8 cellular contexts compared by ENCODE assay signal in the genomic region with DNA sequence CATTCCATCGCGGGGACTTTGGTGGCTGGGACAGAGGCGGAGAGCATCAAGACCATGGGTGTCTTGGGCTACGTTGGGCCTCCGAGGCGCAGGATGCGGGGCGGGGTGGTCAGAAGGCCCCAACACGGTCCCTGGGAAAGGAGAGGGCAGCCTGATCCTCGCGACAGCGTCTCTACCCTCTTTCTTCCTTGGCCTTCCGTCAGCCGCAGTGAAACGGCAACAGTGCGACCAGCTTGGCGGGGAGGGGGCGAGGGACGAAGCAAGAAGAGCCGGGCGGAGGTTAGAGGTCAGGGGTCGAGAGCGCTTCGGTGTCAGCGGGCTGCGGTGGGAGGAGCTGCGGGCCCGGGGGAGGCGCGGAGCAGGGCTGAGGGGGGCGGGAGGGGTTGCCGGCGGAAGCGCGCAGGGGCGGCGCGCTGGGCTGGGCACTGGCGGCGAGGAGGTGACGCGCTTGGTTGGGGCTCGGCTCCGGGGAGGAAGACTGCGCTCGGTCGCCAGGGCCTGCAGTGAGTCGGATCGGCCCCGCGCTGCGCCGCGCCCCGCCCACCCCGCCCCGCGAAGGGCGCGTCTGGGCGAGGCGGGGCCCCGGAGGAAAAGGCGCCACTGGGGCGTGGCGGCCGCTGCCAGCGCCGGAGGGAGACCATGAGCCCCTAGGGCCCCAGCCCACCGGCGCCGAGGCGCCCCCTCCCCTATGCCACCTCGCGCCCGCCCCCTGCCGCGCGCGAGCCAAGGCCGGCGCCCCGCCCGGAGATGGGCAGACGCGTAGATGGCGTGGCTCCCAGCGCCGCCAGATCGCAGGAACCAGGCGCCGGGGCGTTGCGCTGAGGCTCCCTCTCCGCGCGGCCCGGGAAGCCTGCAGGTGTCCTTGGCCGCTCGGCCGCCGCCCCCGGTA.
DNase-seq lines count a peak whose midpoint lies in the region; ATAC-seq lines count a peak whose summit lies in the region.

Gene KCNC4 (plus strand): TSS at position 600 of the 889 bp plus-strand sequence. CDS start 1,186 bp downstream, outside the sequence.

- no peaks in the 10 kb centered on the region for H3K36me3 ChIP-seq in BLaER1 treated with 17β-estradiol and CSF1 and Interleukin-3, amounts not matched to agents 10 nM and 100 nM
- no peaks in the 10 kb centered on the region for H3K36me3 ChIP-seq in effector memory CD4-positive, alpha-beta T cell (ENCODE audit: control insufficient read depth, insufficient read depth, low read length)

- H3K27ac ChIP-seq in BLaER1 treated with 17β-estradiol and CSF1 and Interleukin-3, amounts not matched to agents 10 nM and 100 nM = peak within 1 kb of the TSS in 10 of 11 experiments; percentile 60 to 79 (median 71); a peak in 20 of 22 replicates
- peak within 1 kb of the TSS; percentile 72 for H3K27ac ChIP-seq in effector memory CD4-positive, alpha-beta T cell (ENCODE audit: insufficient read depth, low read length, poor library complexity, severe bottlenecking)

- peaks cover 35 to 47% (median 39%) of the 10 kb centered on the region in 10 experiments for H3K4me1 ChIP-seq in BLaER1 treated with 17β-estradiol and CSF1 and Interleukin-3, amounts not matched to agents 10 nM and 100 nM
- H3K4me1 ChIP-seq in effector memory CD4-positive, alpha-beta T cell (ENCODE audit: control insufficient read depth, insufficient read depth, low read length, poor library complexity, severe bottlenecking) = peaks cover 31% of the 10 kb centered on the region

- H3K4me3 ChIP-seq in BLaER1 treated with 17β-estradiol and CSF1 and Interleukin-3, amounts not matched to agents 10 nM and 100 nM = peak within 1 kb of the TSS; percentile 67 to 84 (median 75)
- peak within 1 kb of the TSS; percentile 69 for H3K4me3 ChIP-seq in effector memory CD4-positive, alpha-beta T cell (ENCODE audit: insufficient read depth, low read depth, low read length, poor library complexity, severe bottlenecking)

- peaks cover 0 to 36% (median 28%) of the 10 kb centered on the region in 11 experiments; a peak in 16 of 22 replicates for H4K20me1 ChIP-seq in BLaER1 treated with 17β-estradiol and CSF1 and Interleukin-3, amounts not matched to agents 10 nM and 100 nM

- peak; percentile 89 for ATAC-seq in GM19351 (IDR thresholded peaks at IDR 0.05; ENCODE audit: unreplicated experiment)
- peak; percentile 82 for ATAC-seq in HG03460 (IDR thresholded peaks at IDR 0.05; ENCODE audit: unreplicated experiment)

- peak within 1 kb of the TSS; percentile 69 to 83 (median 76) for H3K9ac ChIP-seq in BLaER1 treated with 17β-estradiol and CSF1 and Interleukin-3, amounts not matched to agents 10 nM and 100 nM

- peaks cover 28 to 37% (median 33%) of the 10 kb centered on the region in 11 experiments for H3K27me3 ChIP-seq in BLaER1 treated with 17β-estradiol and CSF1 and Interleukin-3, amounts not matched to agents 10 nM and 100 nM
- H3K27me3 ChIP-seq in effector memory CD4-positive, alpha-beta T cell (replicated peaks; ENCODE audit: control insufficient read depth, insufficient read depth, low read length, poor library complexity, severe bottlenecking) = no peaks in the 10 kb centered on the region

- H3K4me2 ChIP-seq in BLaER1 treated with 17β-estradiol and CSF1 and Interleukin-3, amounts not matched to agents 10 nM and 100 nM = peak within 1 kb of the TSS; percentile 95 to 100 (median 98)

- DNase-seq in NK-92 (lab: John Stamatoyannopoulos, UW; ENCODE audit: unreplicated experiment) = peak; percentile 33
- peak; percentile 92 for DNase-seq in activated CD8-positive, alpha-beta memory T cell treated with anti-CD3 and anti-CD28 coated beads for 24 hours
- DNase-seq in effector memory CD4-positive, alpha-beta T cell = peak; percentile 85 to 88 (median 87)
- DNase-seq in medulla oblongata (ENCODE audit: extremely low spot score) = peak; percentile 73
- peak; percentile 68 to 86 (median 83) for DNase-seq in stimulated activated CD4-positive, alpha-beta T cell treated with anti-CD3 and anti-CD28 coated beads, TNF-alpha, amount 100 ng/mL, for 48 hours (ENCODE audit: low read depth in 3 of 3)

- no peaks in the 10 kb centered on the region for H3K9me3 ChIP-seq in BLaER1 treated with 17β-estradiol and CSF1 and Interleukin-3, amounts not matched to agents 10 nM and 100 nM (replicated peaks in 1 of 11)
- no peaks in the 10 kb centered on the region for H3K9me3 ChIP-seq in effector memory CD4-positive, alpha-beta T cell (ENCODE audit: control insufficient read depth, low read length)

Comparison
In these comparisons a context has a peak if more than half of its experiments do, and no peak if none do; other contexts are left out.
1. Peak in every context shown above with its lines: DNase-seq, ATAC-seq, H3K4me3 ChIP-seq and H3K27ac ChIP-seq.
2. DNase-seq: peak in every context shown above with its lines; median percentile 92 in activated CD8-positive, alpha-beta memory T cell treated with anti-CD3 and anti-CD28 coated beads for 24 hours; 87 in effector memory CD4-positive, alpha-beta T cell; 83 in stimulated activated CD4-positive, alpha-beta T cell treated with anti-CD3 and anti-CD28 coated beads, TNF-alpha, amount 100 ng/mL, for 48 hours; 73 in medulla oblongata; 33 in NK-92.